ENCODE assay signal across 12 cellular contexts in the genomic region with DNA sequence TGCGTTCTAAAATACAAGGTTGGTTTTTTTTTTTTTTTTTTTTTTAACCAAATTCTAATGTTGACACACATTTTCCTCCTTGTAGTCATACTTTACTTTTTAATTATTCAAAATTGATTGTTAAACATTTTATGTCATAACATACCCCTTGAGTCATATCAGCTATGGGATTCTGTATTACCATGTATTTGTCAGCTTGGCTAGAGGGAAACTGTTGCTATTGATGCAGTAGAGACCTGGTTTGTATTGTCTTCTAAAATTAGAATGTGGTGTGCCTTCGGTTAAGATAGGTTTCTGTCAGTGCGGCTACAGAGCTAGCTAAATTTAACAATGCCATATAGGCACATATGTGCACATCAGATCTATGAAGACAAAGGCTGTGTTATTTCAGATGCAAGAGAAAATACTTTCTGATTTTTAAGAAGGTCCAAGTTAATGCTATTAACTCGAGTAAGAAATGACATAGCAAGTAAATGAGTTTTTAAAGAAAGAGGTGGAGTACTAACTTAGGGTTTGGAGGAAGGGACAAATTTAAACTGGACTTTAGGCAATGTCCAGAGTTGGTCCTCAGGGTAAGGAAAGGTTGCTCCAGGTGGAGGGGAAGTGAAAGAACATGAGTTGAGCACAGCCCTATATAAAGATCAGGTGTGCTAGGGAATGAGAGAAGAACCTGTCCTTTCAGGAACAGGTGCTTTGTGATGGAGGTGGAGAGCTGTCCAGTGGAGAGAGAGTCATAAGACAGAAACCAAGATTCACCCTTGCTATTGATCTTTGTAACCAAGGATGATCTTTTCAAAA.
DNase-seq lines count a peak whose midpoint lies in the region; ATAC-seq, FAIRE-seq and TF ChIP-seq lines count a peak whose summit lies in the region.
"Had no signal": no experiment of that assay in that cellular context is flagged by ENCODE, and none has a peak within 500 bp of the region (broad histone marks: within the 10 kb centered on the region; RNA-seq: fewer than 3 reads in every experiment).

No MANE protein-coding gene starts in this region.

- H2AFZ ChIP-seq in GM12878 (ENCODE audit: control insufficient read depth, low read depth, low read length) = no peak overlapping the region

- POLR2A ChIA-PET in GM12878 (lab: Charles Lee) = interaction anchor here (1.9 kb wide), 1 partner anchor 59 kb away, joined by 4 read pairs; no protein-coding TSS in a partner anchor

- RAD21 ChIA-PET in GM12878 (lab: Charles Lee; ENCODE audit: unreplicated experiment) = interaction anchor here (0.6 to 3.9 kb wide), 10 partner anchors 8 to 468 kb away, joined by 3 to 25 read pairs (median 4); no protein-coding TSS in a partner anchor

- in situ Hi-C loops in GM12878 (cut with MboI) = no loop called here

- intact Hi-C loops in GM12878 (cut with micrococcal nuclease; ENCODE audit: unreplicated experiment) (loop anchor here (5.0 to 10.0 kb wide), 3 partner anchors 228 to 520 kb away; partner anchors contain the start of genes FMNL2 and STAM2), sciatic nerve (cut with DNase I) (loop anchor here (5.0 kb wide), 1 partner anchor 48 kb away; no protein-coding TSS in a partner anchor)

- H3K79me2 ChIP-seq in GM12878 (ENCODE audit: control insufficient read depth, insufficient read depth, low read length) = no peaks in the 10 kb centered on the region

- H3K9me3 ChIP-seq in GM12878 (replicated peaks; ENCODE audit: control insufficient read depth, insufficient read depth, low read length) = no peaks in the 10 kb centered on the region
- H3K9me3 ChIP-seq: thyroid gland had no signal

- H4K20me1 ChIP-seq in GM12878 (ENCODE audit: control insufficient read depth, insufficient read depth) = no peaks in the 10 kb centered on the region

- TF ChIP-seq CTCF in GM12878 (IDR thresholded peaks at IDR 0.05 in 2 of 3, conservative IDR thresholded peaks at IDR 0.05 in 1 of 3; ENCODE audit: control insufficient read depth in 2 of 3, extremely low read depth in 1 of 3, insufficient read depth in 1 of 3, low read depth in 3 of 3, low read length in 3 of 3) = no peak

- SMC1A ChIA-PET in GM12878 (lab: Charles Lee; ENCODE audit: uncharacterized antibody, unreplicated experiment) = interaction anchor here (0.6 to 3.4 kb wide), 14 partner anchors 9 to 158 kb away, joined by 3 to 30 read pairs (median 4); no protein-coding TSS in a partner anchor

- DNase-seq in GM12878 (ENCODE audit: low read depth, low spot score) (peak; percentile 70), sciatic nerve (ENCODE audit: low spot score) (no peak)
- no peak for DNase-seq in activated effector memory CD4-positive, alpha-beta T cell treated with anti-CD3 and anti-CD28 coated beads, Interleukin-2, amount 50 U/mL, for 16 hours
- no peak for DNase-seq in activated CD4-positive, alpha-beta T cell treated with anti-CD3 and anti-CD28 coated beads for 4 hours
- DNase-seq: activated naive CD4-positive, alpha-beta T cell treated with anti-CD3 and anti-CD28 coated beads for 36 hours; NCI-H1092 treated with DMSO at 0.1 percent for 48 hours; thyroid gland had no signal

- H3K36me3 ChIP-seq in GM12878 (ENCODE audit: control insufficient read depth in 2 of 2, insufficient read depth in 2 of 2, low read length in 1 of 2) = no peaks in the 10 kb centered on the region
- H3K36me3 ChIP-seq: thyroid gland had no signal

- no peaks in the 10 kb centered on the region for H3K27me3 ChIP-seq in GM12878 (replicated peaks in 1 of 2; ENCODE audit: control insufficient read depth in 2 of 2, insufficient read depth in 2 of 2, low read length in 1 of 2)
- H3K27me3 ChIP-seq: thyroid gland had no signal

- peak; percentile 88 for ATAC-seq in GM18868 (IDR thresholded peaks at IDR 0.05; ENCODE audit: unreplicated experiment)
- peak; percentile 83 for ATAC-seq in GM21447 (IDR thresholded peaks at IDR 0.05; ENCODE audit: unreplicated experiment)
- ATAC-seq in HG03066 (IDR thresholded peaks at IDR 0.05; ENCODE audit: low read depth, unreplicated experiment) = peak; percentile 83
- ATAC-seq in GM12878 = peak; percentile 86
- ATAC-seq in sciatic nerve = no peak
- ATAC-seq: natural killer cell treated with Interleukin-12 subunit alpha and Interleukin-12 subunit beta and Interleukin-15 and Interleukin-18, amount 100 ng/mL, for 72 hours had no signal

- peak overlapping the region; percentile 39; the same call in 1 of the 2 replicates for H3K27ac ChIP-seq in GM12878 (ENCODE audit: control insufficient read depth, insufficient read depth)

- peak overlapping the region; percentile 45 for H3K4me2 ChIP-seq in GM12878 (ENCODE audit: control insufficient read depth, insufficient read depth)

- no TSS peak for BruUV-seq in GM12878 (replicated peaks; lab: Mats Ljungman, UMichigan)

- H3K9ac ChIP-seq in GM12878 (ENCODE audit: control insufficient read depth, insufficient read depth, low read length) = no peak overlapping the region

- FAIRE-seq in GM12878 (lab: Jason Lieb, UNC) = peak; percentile 71
- FAIRE-seq: TTC549 had no signal

- peak; percentile 82 to 90 for TF ChIP-seq EP300 in GM12878 (IDR thresholded peaks at IDR 0.05; ENCODE audit: borderline replicate concordance in 1 of 2, control insufficient read depth in 1 of 2, low read depth in 2 of 2, low read length in 2 of 2)

- peaks cover 28% of the 10 kb centered on the region for H3K4me1 ChIP-seq in GM12878 (ENCODE audit: control insufficient read depth, insufficient read depth, low read length)

- TF ChIP-seq RAD21 in GM12878 (IDR thresholded peaks at IDR 0.05; ENCODE audit: insufficient read depth, low read depth, low read length) = no peak

- peak overlapping the region; percentile 32; the same call in 1 of the 2 replicates for H3K4me3 ChIP-seq in GM12878
- H3K4me3 ChIP-seq: thyroid gland had no signal

- no peak for TF ChIP-seq POLR2A in GM12878 (IDR thresholded peaks at IDR 0.05; ENCODE audit: low read depth, low read length)

- CTCF ChIA-PET in GM12878 (lab: Yijun Ruan, JAX) = interaction anchor here (1.0 to 2.0 kb wide), 4 partner anchors 10 to 98 kb away, joined by 3 to 7 read pairs (median 6); no protein-coding TSS in a partner anchor

- WGBS in GM12878 (ENCODE audit: insufficient coverage, insufficient replicate concordance, low lambda C conversion rate, missing lambda C conversion rate) = 0% methylated on average over 3 of the region's 4 CpGs

TF ChIP-seq in GM12878, 131 proteins besides CTCF, POLR2A, EP300 and RAD21 (continues in another document):
- TF ChIP-seq EED (IDR thresholded peaks at IDR 0.05; ENCODE audit: low read depth) (no peak), CBX5 (IDR thresholded peaks at IDR 0.05; ENCODE audit: low read depth) (no peak), BACH1 (IDR thresholded peaks at IDR 0.05; ENCODE audit: borderline replicate concordance) (no peak), ZSCAN29 (IDR thresholded peaks at IDR 0.05) (no peak), SKIL (IDR thresholded peaks at IDR 0.05; ENCODE audit: low read depth, poor library complexity, severe bottlenecking) (peak; percentile 73), SP1 (IDR thresholded peaks at IDR 0.05; ENCODE audit: low read depth, low read length) (no peak), HDAC6 (IDR thresholded peaks at IDR 0.05; ENCODE audit: unreplicated experiment) (no peak), SUZ12 (IDR thresholded peaks at IDR 0.05; ENCODE audit: unreplicated experiment) (no peak), SREBF1 (IDR thresholded peaks at IDR 0.05; ENCODE audit: low read length) (no peak), SMAD1 (IDR thresholded peaks at IDR 0.05; ENCODE audit: low read depth, partially characterized antibody) (no peak), HDAC2 (IDR thresholded peaks at IDR 0.05) (no peak)
- TF ChIP-seq, protein P1, sequence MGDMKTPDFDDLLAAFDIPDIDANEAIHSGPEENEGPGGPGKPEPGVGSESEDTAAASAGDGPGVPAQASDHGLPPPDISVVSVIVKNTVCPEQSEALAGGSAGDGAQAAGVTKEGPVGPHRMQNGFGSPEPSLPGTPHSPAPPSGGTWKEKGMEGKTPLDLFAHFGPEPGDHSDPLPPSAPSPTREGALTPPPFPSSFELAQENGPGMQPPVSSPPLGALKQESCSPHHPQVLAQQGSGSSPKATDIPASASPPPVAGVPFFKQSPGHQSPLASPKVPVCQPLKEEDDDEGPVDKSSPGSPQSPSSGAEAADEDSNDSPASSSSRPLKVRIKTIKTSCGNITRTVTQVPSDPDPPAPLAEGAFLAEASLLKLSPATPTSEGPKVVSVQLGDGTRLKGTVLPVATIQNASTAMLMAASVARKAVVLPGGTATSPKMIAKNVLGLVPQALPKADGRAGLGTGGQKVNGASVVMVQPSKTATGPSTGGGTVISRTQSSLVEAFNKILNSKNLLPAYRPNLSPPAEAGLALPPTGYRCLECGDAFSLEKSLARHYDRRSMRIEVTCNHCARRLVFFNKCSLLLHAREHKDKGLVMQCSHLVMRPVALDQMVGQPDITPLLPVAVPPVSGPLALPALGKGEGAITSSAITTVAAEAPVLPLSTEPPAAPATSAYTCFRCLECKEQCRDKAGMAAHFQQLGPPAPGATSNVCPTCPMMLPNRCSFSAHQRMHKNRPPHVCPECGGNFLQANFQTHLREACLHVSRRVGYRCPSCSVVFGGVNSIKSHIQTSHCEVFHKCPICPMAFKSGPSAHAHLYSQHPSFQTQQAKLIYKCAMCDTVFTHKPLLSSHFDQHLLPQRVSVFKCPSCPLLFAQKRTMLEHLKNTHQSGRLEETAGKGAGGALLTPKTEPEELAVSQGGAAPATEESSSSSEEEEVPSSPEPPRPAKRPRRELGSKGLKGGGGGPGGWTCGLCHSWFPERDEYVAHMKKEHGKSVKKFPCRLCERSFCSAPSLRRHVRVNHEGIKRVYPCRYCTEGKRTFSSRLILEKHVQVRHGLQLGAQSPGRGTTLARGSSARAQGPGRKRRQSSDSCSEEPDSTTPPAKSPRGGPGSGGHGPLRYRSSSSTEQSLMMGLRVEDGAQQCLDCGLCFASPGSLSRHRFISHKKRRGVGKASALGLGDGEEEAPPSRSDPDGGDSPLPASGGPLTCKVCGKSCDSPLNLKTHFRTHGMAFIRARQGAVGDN (IDR thresholded peaks at IDR 0.05) = no peak
